1 cellular context compared by ENCODE assay signal in the genomic region with DNA sequence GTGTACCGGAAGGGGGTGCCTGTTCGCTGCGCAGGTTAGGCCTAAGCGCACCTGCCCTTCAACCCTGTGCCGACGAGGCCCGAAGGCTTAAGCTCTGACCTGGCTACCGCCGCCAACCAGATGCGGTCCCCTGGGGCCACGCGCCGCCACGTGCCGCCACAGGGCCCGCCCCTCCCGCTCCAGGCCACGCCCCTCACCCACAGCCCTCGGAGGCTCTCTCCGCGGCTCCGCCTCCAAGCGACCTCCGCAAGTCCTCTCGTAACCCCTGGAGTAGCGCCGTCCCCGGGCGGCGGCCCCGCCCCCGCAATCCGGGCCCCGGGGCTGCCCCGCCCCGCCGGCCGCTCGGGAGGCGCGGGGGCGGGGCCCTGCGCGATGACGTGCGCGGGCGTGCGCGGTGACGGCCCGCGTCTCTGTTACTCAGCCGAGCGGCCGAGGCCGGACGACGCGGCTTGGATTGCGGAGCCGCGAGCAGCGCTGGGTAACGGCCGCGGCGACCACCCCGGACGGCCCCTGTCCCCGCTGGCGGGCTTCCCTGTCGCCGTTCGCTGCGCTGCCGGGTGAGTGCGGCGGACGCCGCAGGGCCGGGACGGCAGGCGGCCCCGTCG.
TF ChIP-seq lines count a peak whose summit lies in the region.

TSS of gene MAPK8 (plus strand) at position 413 of the 605 bp plus-strand sequence. CDS start 94,984 bp downstream, outside the sequence.

TF ChIP-seq in K562, 482 proteins besides CTCF, POLR2A, EP300 and RAD21 (continued from another document and continues in another):
- no peak for TF ChIP-seq ARID3A (IDR thresholded peaks at IDR 0.05; ENCODE audit: borderline replicate concordance, low read depth, low read length)
- TF ChIP-seq CEBPZ (IDR thresholded peaks at IDR 0.05; ENCODE audit: borderline replicate concordance, low read depth, low read length) = no peak
- TF ChIP-seq TGIF2 (CRISPR knock-in tag; IDR thresholded peaks at IDR 0.05) = peak; percentile 79; the same call in 1 of the 2 replicates
- TF ChIP-seq STAG1 (CRISPR knock-in tag; IDR thresholded peaks at IDR 0.05; ENCODE audit: borderline replicate concordance) = peak; percentile 77
- no peak for TF ChIP-seq KAT2B (IDR thresholded peaks at IDR 0.05; ENCODE audit: low read depth, low read length)
- no peak for TF ChIP-seq XRCC4 (IDR thresholded peaks at IDR 0.05; ENCODE audit: extremely low read depth, insufficient read depth, insufficient read length)
- no peak for TF ChIP-seq BRD9 (IDR thresholded peaks at IDR 0.05; ENCODE audit: low read depth, partially characterized antibody)
- no peak for TF ChIP-seq MCM2 (IDR thresholded peaks at IDR 0.05; ENCODE audit: low read depth)
- no peak for TF ChIP-seq CHD4 (IDR thresholded peaks at IDR 0.05; ENCODE audit: insufficient read depth, insufficient replicate concordance, low read depth, low read length, poor library complexity, severe bottlenecking)
- no peak for TF ChIP-seq CBFA2T3 (IDR thresholded peaks at IDR 0.05)
- no peak for TF ChIP-seq HNRNPH1 (optimal IDR thresholded peaks at IDR 0.05; ENCODE audit: low read depth, low read length)
- TF ChIP-seq SMC3 (conservative IDR thresholded peaks at IDR 0.05; ENCODE audit: insufficient read depth, low read depth, low read length) = no peak
- TF ChIP-seq MAFK (IDR thresholded peaks at IDR 0.05; ENCODE audit: low read length) = no peak
- peak; percentile 73 for TF ChIP-seq MEIS2 (IDR thresholded peaks at IDR 0.05; ENCODE audit: partially characterized antibody)
- no peak for TF ChIP-seq SAFB (IDR thresholded peaks at IDR 0.05; ENCODE audit: borderline replicate concordance, low read depth, low read length)
- TF ChIP-seq DIDO1 (tag; IDR thresholded peaks at IDR 0.05; ENCODE audit: low read depth) = no peak
- no peak for TF ChIP-seq NFYB (IDR thresholded peaks at IDR 0.05; ENCODE audit: extremely low read depth, insufficient read length)
- TF ChIP-seq KLF1 (tag; IDR thresholded peaks at IDR 0.05) = no peak; the same call in 1 of the 2 replicates
- no peak for TF ChIP-seq ZNF586 (CRISPR knock-in tag; conservative IDR thresholded peaks at IDR 0.05)
- no peak for TF ChIP-seq KDM1A (IDR thresholded peaks at IDR 0.05)
- TF ChIP-seq FOXA3 (CRISPR knock-in tag; conservative IDR thresholded peaks at IDR 0.05 in 1 of 2, IDR thresholded peaks at IDR 0.05 in 1 of 2) = peak in 1 of 2 experiments; percentile 97; a peak in 2 of 4 replicates
- TF ChIP-seq MEF2D (tag; conservative IDR thresholded peaks at IDR 0.05; ENCODE audit: low read depth) = no peak
- TF ChIP-seq ASH1L (IDR thresholded peaks at IDR 0.05; ENCODE audit: borderline replicate concordance, low read depth, partially characterized antibody) = no peak
- no peak for TF ChIP-seq MAFF (IDR thresholded peaks at IDR 0.05; ENCODE audit: low read length)
- no peak for TF ChIP-seq ZNF3 (CRISPR knock-in tag; IDR thresholded peaks at IDR 0.05)
- peak in 1 of 2 experiments; percentile 6; a peak in 1 of 4 replicates for TF ChIP-seq UBTF (IDR thresholded peaks at IDR 0.05; ENCODE audit: borderline replicate concordance in 1 of 2, low read depth in 2 of 2, low read length in 2 of 2)
- TF ChIP-seq, protein P1, sequence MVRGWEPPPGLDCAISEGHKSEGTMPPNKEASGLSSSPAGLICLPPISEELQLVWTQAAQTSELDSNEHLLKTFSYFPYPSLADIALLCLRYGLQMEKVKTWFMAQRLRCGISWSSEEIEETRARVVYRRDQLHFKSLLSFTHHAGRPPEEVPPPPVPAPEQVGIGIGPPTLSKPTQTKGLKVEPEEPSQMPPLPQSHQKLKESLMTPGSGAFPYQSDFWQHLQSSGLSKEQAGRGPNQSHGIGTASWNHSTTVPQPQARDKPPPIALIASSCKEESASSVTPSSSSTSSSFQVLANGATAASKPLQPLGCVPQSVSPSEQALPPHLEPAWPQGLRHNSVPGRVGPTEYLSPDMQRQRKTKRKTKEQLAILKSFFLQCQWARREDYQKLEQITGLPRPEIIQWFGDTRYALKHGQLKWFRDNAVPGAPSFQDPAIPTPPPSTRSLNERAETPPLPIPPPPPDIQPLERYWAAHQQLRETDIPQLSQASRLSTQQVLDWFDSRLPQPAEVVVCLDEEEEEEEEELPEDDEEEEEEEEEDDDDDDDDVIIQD (CRISPR knock-in tag; IDR thresholded peaks at IDR 0.05) = no peak; the same call in 1 of the 2 replicates
- TF ChIP-seq GABPA (tag; conservative IDR thresholded peaks at IDR 0.05; ENCODE audit: low read depth) = peak; percentile 36; the same call in 1 of the 2 replicates
- TF ChIP-seq, protein P2, sequence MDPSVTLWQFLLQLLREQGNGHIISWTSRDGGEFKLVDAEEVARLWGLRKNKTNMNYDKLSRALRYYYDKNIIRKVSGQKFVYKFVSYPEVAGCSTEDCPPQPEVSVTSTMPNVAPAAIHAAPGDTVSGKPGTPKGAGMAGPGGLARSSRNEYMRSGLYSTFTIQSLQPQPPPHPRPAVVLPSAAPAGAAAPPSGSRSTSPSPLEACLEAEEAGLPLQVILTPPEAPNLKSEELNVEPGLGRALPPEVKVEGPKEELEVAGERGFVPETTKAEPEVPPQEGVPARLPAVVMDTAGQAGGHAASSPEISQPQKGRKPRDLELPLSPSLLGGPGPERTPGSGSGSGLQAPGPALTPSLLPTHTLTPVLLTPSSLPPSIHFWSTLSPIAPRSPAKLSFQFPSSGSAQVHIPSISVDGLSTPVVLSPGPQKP (CRISPR knock-in tag; IDR thresholded peaks at IDR 0.05) = no peak
- TF ChIP-seq NELFE (IDR thresholded peaks at IDR 0.05; ENCODE audit: insufficient read depth, insufficient read length) = no peak
- no peak; the same call in 1 of the 2 replicates for TF ChIP-seq NR1H2 (CRISPR knock-in tag; IDR thresholded peaks at IDR 0.05)
- TF ChIP-seq KAT7 (CRISPR knock-in tag; IDR thresholded peaks at IDR 0.05; ENCODE audit: borderline replicate concordance) = no peak
- TF ChIP-seq ZNF124 (CRISPR knock-in tag; IDR thresholded peaks at IDR 0.05) = peak; percentile 97
- TF ChIP-seq SNIP1 (IDR thresholded peaks at IDR 0.05; ENCODE audit: low read depth) = no peak; the same call in 1 of the 2 replicates
- no peak for TF ChIP-seq ZC3H11A (IDR thresholded peaks at IDR 0.05; ENCODE audit: low read depth, low read length)
- TF ChIP-seq HDAC3 (IDR thresholded peaks at IDR 0.05; ENCODE audit: borderline replicate concordance, partially characterized antibody) = no peak
- TF ChIP-seq NR0B1 (IDR thresholded peaks at IDR 0.05; ENCODE audit: partially characterized antibody) = no peak
- no peak for TF ChIP-seq MTF1 (CRISPR knock-in tag; IDR thresholded peaks at IDR 0.05; ENCODE audit: borderline replicate concordance)
- TF ChIP-seq ZFP1 (CRISPR knock-in tag; IDR thresholded peaks at IDR 0.05) = no peak
- TF ChIP-seq ZNF79 (CRISPR knock-in tag; IDR thresholded peaks at IDR 0.05; ENCODE audit: low read depth) = no peak
- TF ChIP-seq ZNF57 (CRISPR knock-in tag; IDR thresholded peaks at IDR 0.05) = no peak
- TF ChIP-seq SUPT5H (IDR thresholded peaks at IDR 0.05) = peak; percentile 67
- TF ChIP-seq HIVEP1 (CRISPR knock-in tag; IDR thresholded peaks at IDR 0.05) = no peak
- TF ChIP-seq, protein P3, sequence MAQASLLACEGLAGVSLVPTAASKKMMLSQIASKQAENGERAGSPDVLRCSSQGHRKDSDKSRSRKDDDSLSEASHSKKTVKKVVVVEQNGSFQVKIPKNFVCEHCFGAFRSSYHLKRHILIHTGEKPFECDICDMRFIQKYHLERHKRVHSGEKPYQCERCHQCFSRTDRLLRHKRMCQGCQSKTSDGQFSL (CRISPR knock-in tag; IDR thresholded peaks at IDR 0.05) = peak; percentile 85
- TF ChIP-seq, protein P3 (tag; IDR thresholded peaks at IDR 0.05) = no peak
- no peak for TF ChIP-seq ZNF561 (CRISPR knock-in tag; conservative IDR thresholded peaks at IDR 0.05)
- no peak for TF ChIP-seq SRSF1 (IDR thresholded peaks at IDR 0.05; ENCODE audit: low read depth, low read length)
- TF ChIP-seq FOXM1 (IDR thresholded peaks at IDR 0.05; ENCODE audit: low read depth) = no peak
- TF ChIP-seq FOXM1 (CRISPR knock-in tag; IDR thresholded peaks at IDR 0.05; ENCODE audit: low read depth) = peak; percentile 98
